In the genomic region with DNA sequence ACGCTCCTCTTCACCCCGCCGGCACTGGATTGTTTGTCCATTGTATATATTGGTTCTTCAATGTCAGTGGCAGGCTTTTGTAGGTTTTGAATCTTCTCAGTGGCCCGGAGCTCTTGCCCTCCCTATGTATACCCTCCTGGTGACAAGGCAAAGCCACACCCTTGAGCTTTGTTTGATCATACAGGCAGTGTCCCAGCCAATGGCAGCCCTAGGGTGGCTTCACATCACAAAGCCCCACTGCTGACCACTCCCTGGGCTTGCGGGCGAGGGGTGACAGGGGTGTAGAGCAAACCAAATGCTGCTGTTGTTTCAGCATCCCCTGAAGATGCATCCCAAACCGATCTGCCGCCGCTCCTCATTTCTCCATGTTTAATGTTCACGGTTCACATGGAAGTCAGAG, we compare ENCODE assay signal across 2 cellular contexts. TPM values are rescaled to one million over a fixed set of nuclear protein-coding genes. Genes with fewer than 3 reads are reported as not detected.
"Had no signal": no experiment of that assay in that cellular context is flagged by ENCODE, and none has a peak within 500 bp of the region (broad histone marks: within the 10 kb centered on the region; RNA-seq: fewer than 3 reads in every experiment).

A gene with protein sequence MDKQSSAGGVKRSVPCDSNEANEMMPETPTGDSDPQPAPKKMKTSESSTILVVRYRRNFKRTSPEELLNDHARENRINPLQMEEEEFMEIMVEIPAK (minus strand): TSS at position 101 of the 400 bp plus-strand sequence. CDS start 60 bp downstream, at position 41.

RNA-seq across cellular contexts. Expression of the gene that starts here (rescaled TPM):
- total RNA-seq: G401, GM12878 had no signal
